16 cellular contexts compared by ENCODE assay signal in the genomic region with DNA sequence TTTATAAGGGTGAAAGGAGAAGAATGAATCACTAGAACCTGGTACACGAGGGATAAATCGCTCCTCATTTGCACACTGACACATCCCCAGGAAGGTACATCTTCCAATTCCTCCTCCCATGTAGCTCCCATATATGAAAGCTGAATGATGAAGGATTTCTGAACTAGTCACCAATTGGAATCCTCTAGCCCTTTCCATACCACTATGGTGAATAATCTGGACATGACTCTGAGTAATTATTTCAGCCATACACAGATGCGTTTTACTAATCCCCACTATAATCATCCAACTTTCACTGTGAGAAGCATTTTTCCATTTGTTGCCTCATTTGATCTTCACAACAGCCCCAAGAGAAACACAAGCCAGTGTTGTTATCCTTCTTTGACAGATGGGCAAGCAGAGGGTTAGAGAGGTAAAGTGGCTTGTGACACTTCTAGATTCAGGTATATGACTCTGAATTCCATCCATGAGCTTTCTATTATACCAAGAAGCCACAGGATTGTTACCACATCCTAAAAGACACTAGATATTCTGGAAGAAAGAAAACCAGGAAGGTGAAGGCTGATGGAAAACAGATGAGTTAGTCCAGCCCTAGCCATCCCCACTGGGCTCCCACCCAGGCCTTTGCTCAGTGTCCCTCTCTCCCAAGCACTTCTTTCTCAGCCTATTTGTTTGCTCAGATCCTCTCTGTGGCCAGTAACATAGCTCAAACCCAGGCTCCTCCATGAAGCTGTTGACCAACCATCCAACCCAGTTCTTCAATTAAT. TPM values are rescaled to one million over a fixed set of nuclear protein-coding genes. Genes with fewer than 3 reads are reported as not detected.
DNase-seq lines count a peak whose midpoint lies in the region; ATAC-seq and TF ChIP-seq lines count a peak whose summit lies in the region.
"Had no signal": no experiment of that assay in that cellular context is flagged by ENCODE, and none has a peak within 500 bp of the region (broad histone marks: within the 10 kb centered on the region; RNA-seq: fewer than 3 reads in every experiment).

No MANE protein-coding gene starts in this region.

- POLR2A ChIA-PET in AG04450 (lab: Yijun Ruan, JAX), result interaction anchor here (1.4 kb wide), 1 partner anchor 22 kb away, joined by 8 read pairs; a partner anchor contains a TSS

- H3K9me3 ChIP-seq in AG04450 (ENCODE audit: control insufficient read depth, insufficient read depth, low read length), result no peaks in the 10 kb centered on the region
- H3K9me3 ChIP-seq: left lung, Peyer's patch had no signal

- intact Hi-C loops in cardiac septum (cut with DNase I), result no loop called here

- H3K27me3 ChIP-seq in AG04450 (ENCODE audit: control insufficient read depth, insufficient read depth, low read length), result no peaks in the 10 kb centered on the region
- H3K27me3 ChIP-seq: left lung, Peyer's patch had no signal

- no peaks in the 10 kb centered on the region for H3K36me3 Mint-ChIP-seq in activated naive CD8-positive, alpha-beta T cell treated with anti-CD3 and anti-CD28 coated beads, Interleukin-2, amount 50 U/mL, for 24 hours (ENCODE audit: low read depth)
- H3K36me3 Mint-ChIP-seq in nephron progenitor cell (ENCODE audit: low read depth), result no peaks in the 10 kb centered on the region

- ATAC-seq in activated naive CD8-positive, alpha-beta T cell treated with anti-CD3 and anti-CD28 coated beads, Interleukin-2, amount 50 U/mL, for 24 hours, result no peak
- ATAC-seq: activated CD4-positive, CD25-positive, alpha-beta regulatory T cell treated with anti-CD3 and anti-CD28 coated beads, Interleukin-2, amount 50 U/mL, for 24 hours; left lung had no signal

- no peak overlapping the region for H3K4me3 Mint-ChIP-seq in activated naive CD8-positive, alpha-beta T cell treated with anti-CD3 and anti-CD28 coated beads, Interleukin-2, amount 50 U/mL, for 24 hours
- H3K4me3 Mint-ChIP-seq in nephron progenitor cell, result no peak overlapping the region
- H3K4me3 Mint-ChIP-seq: H9 had no signal

- DNase-seq in AG04450 (ENCODE audit: low read depth, low spot score) (peak; percentile 75), HS-5 (ENCODE audit: low read depth) (peak; percentile 95), amniotic epithelial cell (ENCODE audit: low read depth) (peak; percentile 91), fibroblast of villous mesenchyme (ENCODE audit: low read depth) (peak; percentile 61), cardiac septum (ENCODE audit: low spot score) (no peak), nephron progenitor cell (no peak), GM10266 (ENCODE audit: extremely low spot score) (no peak)
- no peak for DNase-seq in activated naive CD8-positive, alpha-beta T cell treated with anti-CD3 and anti-CD28 coated beads, Interleukin-2, amount 50 U/mL, for 24 hours
- DNase-seq: activated naive CD4-positive, alpha-beta T cell treated with anti-CD3 and anti-CD28 coated beads, Interleukin-2, amount 50 U/mL, for 16 hours; H9; left lung; NCI-H2107; NCI-H82; Peyer's patch had no signal

- H3K27me3 Mint-ChIP-seq in activated naive CD8-positive, alpha-beta T cell treated with anti-CD3 and anti-CD28 coated beads, Interleukin-2, amount 50 U/mL, for 24 hours, result peaks cover 6% of the 10 kb centered on the region
- peaks cover 3% of the 10 kb centered on the region for H3K27me3 Mint-ChIP-seq in nephron progenitor cell (ENCODE audit: low read depth, poor library complexity)
- H3K27me3 Mint-ChIP-seq: progenitor cell of endocrine pancreas had no signal

- peak overlapping the region; percentile 65 for H3K27ac ChIP-seq in AG04450 (ENCODE audit: low read depth, low read length)
- H3K27ac ChIP-seq: left lung, Peyer's patch had no signal

- H3K9me3 Mint-ChIP-seq in activated naive CD8-positive, alpha-beta T cell treated with anti-CD3 and anti-CD28 coated beads, Interleukin-2, amount 50 U/mL, for 24 hours, result no peaks in the 10 kb centered on the region
- no peaks in the 10 kb centered on the region for H3K9me3 Mint-ChIP-seq in nephron progenitor cell
- H3K9me3 Mint-ChIP-seq: H9 had no signal

- CTCF ChIA-PET in AG04450 (lab: Charles Lee), result interaction anchor here (0.6 to 1.3 kb wide), 3 partner anchors 113 to 150 kb away, joined by 3 to 5 read pairs (median 3); no protein-coding TSS in a partner anchor

- H3K27ac Mint-ChIP-seq in activated naive CD8-positive, alpha-beta T cell treated with anti-CD3 and anti-CD28 coated beads, Interleukin-2, amount 50 U/mL, for 24 hours, result no peak overlapping the region
- H3K27ac Mint-ChIP-seq in nephron progenitor cell, result no peak overlapping the region
- H3K27ac Mint-ChIP-seq: progenitor cell of endocrine pancreas had no signal

- H3K4me3 ChIP-seq in AG04450 (ENCODE audit: low read depth, low read length), result no peak overlapping the region
- no peak overlapping the region for H3K4me3 ChIP-seq in fibroblast of villous mesenchyme (ENCODE audit: low read depth, low read length)
- H3K4me3 ChIP-seq: left lung, Peyer's patch had no signal

- TF ChIP-seq CTCF in AG04450 (IDR thresholded peaks at IDR 0.05; ENCODE audit: low read depth, low read length) (no peak), fibroblast of villous mesenchyme (IDR thresholded peaks at IDR 0.05; ENCODE audit: insufficient read depth, low read depth, low read length) (no peak), nephron progenitor cell (IDR thresholded peaks at IDR 0.05) (no peak), GM10266 (IDR thresholded peaks at IDR 0.05; ENCODE audit: control insufficient read depth, insufficient read depth, low read depth, missing control alignments) (no peak)

- peaks cover 23% of the 10 kb centered on the region for H3K4me1 Mint-ChIP-seq in activated naive CD8-positive, alpha-beta T cell treated with anti-CD3 and anti-CD28 coated beads, Interleukin-2, amount 50 U/mL, for 24 hours
- H3K4me1 Mint-ChIP-seq in nephron progenitor cell, result peaks cover 8% of the 10 kb centered on the region

RNA-seq across cellular contexts. Expression of a gene that starts 22.2 kb away (rescaled TPM):
- polyA plus RNA-seq in AG04450 (2011; rRNA removed), result 12.8 and 19.2 TPM in 2 replicates
- polyA minus RNA-seq in AG04450 (2011; rRNA and poly(A)+ RNA removed), result 38.5 and 41.9 TPM in 2 replicates
- total RNA-seq in fibroblast of villous mesenchyme (17.4 and 26.8 TPM in 2 replicates), cardiac septum (67.4 TPM)

Comparison
In these comparisons a context has a peak if more than half of its experiments do, and no peak if none do; other contexts are left out.
1. DNase-seq: peak in AG04450 (single experiment), HS-5 (single experiment), amniotic epithelial cell (single experiment) and fibroblast of villous mesenchyme (single experiment); none in cardiac septum (single experiment), activated naive CD8-positive, alpha-beta T cell treated with anti-CD3 and anti-CD28 coated beads, Interleukin-2, amount 50 U/mL, for 24 hours (single experiment), nephron progenitor cell (single experiment) and GM10266 (single experiment).